ENCODE assay signal across 21 cellular contexts in genomic region chr2:121801916-121802315, GRCh38. TPM values are rescaled to one million over a fixed set of nuclear protein-coding genes. Genes with fewer than 3 reads are reported as not detected.
A peak's percentile ranks its signal among the peaks of the same experiment; 100 is the strongest.
DNase-seq lines count a peak whose midpoint lies in the region; ATAC-seq and TF ChIP-seq lines count a peak whose summit lies in the region.
"Had no signal": no experiment of that assay in that cellular context is flagged by ENCODE, and none has a peak within 500 bp of the region (broad histone marks: within the 10 kb centered on the region; RNA-seq: fewer than 3 reads in every experiment).

No MANE protein-coding gene starts in this region.

- H3K4me2 ChIP-seq in SK-N-SH (no peak overlapping the region), DOHH2 (ENCODE audit: low read length) (no peak overlapping the region), Karpas-422 (ENCODE audit: low read depth, low read length, poor library complexity, severe bottlenecking) (no peak overlapping the region), mesendoderm (ENCODE audit: low read length) (no peak overlapping the region)
- H3K4me2 ChIP-seq: A549; BLaER1 treated with 17β-estradiol and CSF1 and Interleukin-3, amounts not matched to agents 10 nM and 100 nM had no signal

- H3K4me1 Mint-ChIP-seq in endothelial cell (ENCODE audit: unreplicated experiment): peaks cover 35% of the 10 kb centered on the region

- H4K5ac ChIP-seq in mesendoderm (ENCODE audit: low read length): no peak overlapping the region

- no peak overlapping the region for H2BK5ac ChIP-seq in mesendoderm (ENCODE audit: low read length)

- POLR2A ChIA-PET in SK-N-SH (lab: Yijun Ruan, JAX): no interaction called here

- H3K9me3 ChIP-seq in SK-N-SH: 0 out of 2 replicates have a peak, but pooled peaks cover 7% of the 10 kb centered on the region
- H3K9me3 ChIP-seq in DOHH2 (ENCODE audit: control insufficient read depth, insufficient read depth, low read length): peaks cover 13% of the 10 kb centered on the region
- peaks cover 5% of the 10 kb centered on the region; the same call in 1 of the 2 replicates for H3K9me3 ChIP-seq in Karpas-422 (ENCODE audit: low read length)

- H3K4me3 ChIP-seq in SK-N-SH (ENCODE audit: low read depth in 2 of 2, low read length in 1 of 2) (no peak overlapping the region), DOHH2 (ENCODE audit: low read length) (no peak overlapping the region), Karpas-422 (ENCODE audit: low read length) (no peak overlapping the region), mesendoderm (ENCODE audit: low read length) (no peak overlapping the region)
- H3K4me3 ChIP-seq: A549; BLaER1 treated with 17β-estradiol and CSF1 and Interleukin-3, amounts not matched to agents 10 nM and 100 nM; GM12878 had no signal

- ATAC-seq in SK-N-SH treated with all-trans-retinoic acid at 6 μM for 48 hours: no peak
- ATAC-seq: A549; CD8-positive, alpha-beta T cell; GM12878 had no signal

- no peaks in the 10 kb centered on the region for H4K20me1 ChIP-seq in SK-N-SH (ENCODE audit: insufficient read depth)
- no peaks in the 10 kb centered on the region for H4K20me1 ChIP-seq in DOHH2 (ENCODE audit: control insufficient read depth, insufficient read depth, low read depth, low read length)
- no peaks in the 10 kb centered on the region for H4K20me1 ChIP-seq in Karpas-422 (ENCODE audit: insufficient read depth, low read depth, low read length)
- H4K20me1 ChIP-seq: BLaER1 treated with 17β-estradiol and CSF1 and Interleukin-3, amounts not matched to agents 10 nM and 100 nM had no signal

- TF ChIP-seq CTCF in SK-N-SH (IDR thresholded peaks at IDR 0.05) (no peak), DOHH2 (IDR thresholded peaks at IDR 0.05; ENCODE audit: low read depth, low read length, poor library complexity, severe bottlenecking) (no peak), endothelial cell (IDR thresholded peaks at IDR 0.05; ENCODE audit: unreplicated experiment) (no peak)

- 3% methylated on average over 2 of the region's 2 CpGs for WGBS in SK-N-SH (ENCODE audit: low lambda C conversion rate)
- no CpG with 5 or more reads among the region's 2 CpGs for WGBS in mesendoderm (ENCODE audit: extremely low coverage, insufficient coverage, low lambda C conversion rate)

- H3K9me2 ChIP-seq in SK-N-SH (no peaks in the 10 kb centered on the region), DOHH2 (replicated peaks; ENCODE audit: control insufficient read depth, low read length) (no peaks in the 10 kb centered on the region), Karpas-422 (replicated peaks; ENCODE audit: insufficient read depth, low read length) (no peaks in the 10 kb centered on the region)

- DNase-seq in SK-N-SH: no peak
- peak; percentile 49 for DNase-seq in Karpas-422
- no peak for DNase-seq in endothelial cell (ENCODE audit: low spot score)
- no peak for DNase-seq in stimulated activated CD4-positive, alpha-beta T cell treated with anti-CD3 and anti-CD28 coated beads, Interleukin-4, amount 100 ng/mL, for 24 hours
- DNase-seq in mesendoderm: no peak
- DNase-seq: AML-193; Caco-2; Calu3; CD4-positive, alpha-beta T cell; CD8-positive, alpha-beta T cell; DMS79 treated with DMSO at 0.1 percent for 48 hours; EL; GDM1 had no signal

- H2AK5ac ChIP-seq in mesendoderm (ENCODE audit: low read length): no peak overlapping the region

- H3K23ac ChIP-seq in mesendoderm (ENCODE audit: low read length): no peak overlapping the region

- no peaks in the 10 kb centered on the region for H3K27me3 ChIP-seq in SK-N-SH (ENCODE audit: insufficient read depth)
- no peaks in the 10 kb centered on the region for H3K27me3 ChIP-seq in DOHH2 (ENCODE audit: control insufficient read depth, low read length)
- no peaks in the 10 kb centered on the region for H3K27me3 ChIP-seq in Karpas-422 (ENCODE audit: low read length)
- H3K27me3 ChIP-seq in mesendoderm (ENCODE audit: insufficient read depth, low read length, poor library complexity): no peaks in the 10 kb centered on the region
- H3K27me3 ChIP-seq: BLaER1 treated with 17β-estradiol and CSF1 and Interleukin-3, amounts not matched to agents 10 nM and 100 nM had no signal

- H3K4ac ChIP-seq in mesendoderm (ENCODE audit: low read depth, low read length): no peak overlapping the region

- no peak overlapping the region for H2AFZ ChIP-seq in SK-N-SH (ENCODE audit: low read depth)
- H2AFZ ChIP-seq in Karpas-422 (ENCODE audit: low read length): no peak overlapping the region

- H3K56ac ChIP-seq in mesendoderm (ENCODE audit: low read length): no peak overlapping the region

- peaks cover 7% of the 10 kb centered on the region for H3K9me3 Mint-ChIP-seq in endothelial cell (ENCODE audit: unreplicated experiment)

- H3K18ac ChIP-seq in mesendoderm (ENCODE audit: low read length): no peak overlapping the region

- no peak overlapping the region for H4K8ac ChIP-seq in mesendoderm (ENCODE audit: low read depth, low read length)

- TF ChIP-seq EP300 in SK-N-SH (IDR thresholded peaks at IDR 0.05; ENCODE audit: borderline replicate concordance in 1 of 2, low read depth in 1 of 2, low read length in 1 of 2): no peak

- H3K36me3 Mint-ChIP-seq in endothelial cell (ENCODE audit: low read depth, unreplicated experiment): no peaks in the 10 kb centered on the region
- H3K36me3 Mint-ChIP-seq: CD8-positive, alpha-beta T cell had no signal

- H3F3A ChIP-seq in SK-N-SH (replicated peaks; ENCODE audit: insufficient read depth): peaks cover 3% of the 10 kb centered on the region
- H3F3A ChIP-seq in DOHH2 (ENCODE audit: control insufficient read depth, insufficient read depth): peaks cover 20% of the 10 kb centered on the region

- H3K79me2 ChIP-seq in SK-N-SH (ENCODE audit: insufficient read depth): no peaks in the 10 kb centered on the region
- H3K79me2 ChIP-seq in DOHH2 (ENCODE audit: control insufficient read depth, low read length): no peaks in the 10 kb centered on the region
- no peaks in the 10 kb centered on the region for H3K79me2 ChIP-seq in Karpas-422 (ENCODE audit: low read length)
- H3K79me2 ChIP-seq in mesendoderm (ENCODE audit: control insufficient read depth, insufficient read depth, low read length): no peaks in the 10 kb centered on the region

- TF ChIP-seq RAD21 in SK-N-SH (IDR thresholded peaks at IDR 0.05; ENCODE audit: low read length): no peak

- no peak overlapping the region for H3K27ac ChIP-seq in SK-N-SH (ENCODE audit: low read depth in 2 of 2, low read length in 1 of 2)
- H3K27ac ChIP-seq in DOHH2 (ENCODE audit: low read depth, low read length): peak overlapping the region; percentile 99
- no peak overlapping the region for H3K27ac ChIP-seq in Karpas-422 (ENCODE audit: low read length)
- H3K27ac ChIP-seq in mesendoderm (ENCODE audit: low read depth, low read length): no peak overlapping the region
- H3K27ac ChIP-seq: 22Rv1; A549; BLaER1 treated with 17β-estradiol and CSF1 and Interleukin-3, amounts not matched to agents 10 nM and 100 nM; C4-2B had no signal

- peaks cover 7% of the 10 kb centered on the region for H3K27me3 Mint-ChIP-seq in endothelial cell (ENCODE audit: unreplicated experiment)

- no peaks in the 10 kb centered on the region for H3K36me3 ChIP-seq in SK-N-SH (replicated peaks in 1 of 2; ENCODE audit: control insufficient read depth in 1 of 2, insufficient read depth in 2 of 2, low read length in 1 of 2)
- peaks cover 6% of the 10 kb centered on the region; the same call in 1 of the 2 replicates for H3K36me3 ChIP-seq in DOHH2 (ENCODE audit: control insufficient read depth, low read length)
- no peaks in the 10 kb centered on the region; the same call in 1 of the 2 replicates for H3K36me3 ChIP-seq in Karpas-422 (ENCODE audit: insufficient read depth, low read length)
- H3K36me3 ChIP-seq in mesendoderm (ENCODE audit: control insufficient read depth, insufficient read depth, low read length): no peaks in the 10 kb centered on the region
- H3K36me3 ChIP-seq: BLaER1 treated with 17β-estradiol and CSF1 and Interleukin-3, amounts not matched to agents 10 nM and 100 nM had no signal

- no peak overlapping the region for H3K9ac ChIP-seq in SK-N-SH
- H3K9ac ChIP-seq in Karpas-422 (ENCODE audit: low read length): no peak overlapping the region
- no peak overlapping the region for H3K9ac ChIP-seq in mesendoderm (ENCODE audit: low read length)
- H3K9ac ChIP-seq: BLaER1 treated with 17β-estradiol and CSF1 and Interleukin-3, amounts not matched to agents 10 nM and 100 nM had no signal

- H2BK120ac ChIP-seq in mesendoderm (ENCODE audit: low read depth, low read length): no peak overlapping the region

- no peaks in the 10 kb centered on the region for H3K79me1 ChIP-seq in mesendoderm (ENCODE audit: low read length)

- H2BK15ac ChIP-seq in mesendoderm (replicated peaks; ENCODE audit: low read depth): no peak overlapping the region

- peaks cover 0 to 2% of the 10 kb centered on the region in 2 experiments; a peak in 2 of 4 replicates for H3K4me1 ChIP-seq in SK-N-SH (ENCODE audit: control insufficient read depth in 1 of 2, insufficient read depth in 2 of 2, low read depth in 1 of 2, low read length in 1 of 2)
- H3K4me1 ChIP-seq in DOHH2 (ENCODE audit: control insufficient read depth, low read length): peaks cover 44% of the 10 kb centered on the region
- peaks cover 32% of the 10 kb centered on the region for H3K4me1 ChIP-seq in Karpas-422 (ENCODE audit: low read length)
- H3K4me1 ChIP-seq in mesendoderm (ENCODE audit: control insufficient read depth, low read depth, low read length): no peaks in the 10 kb centered on the region
- H3K4me1 ChIP-seq: A549, Caco-2 had no signal

- peak overlapping the region; percentile 7 for H3K27ac Mint-ChIP-seq in endothelial cell (ENCODE audit: unreplicated experiment)
- H3K27ac Mint-ChIP-seq: B cell; CD4-positive, alpha-beta T cell; CD8-positive, alpha-beta T cell had no signal

- CTCF ChIA-PET in SK-N-SH (lab: Yijun Ruan, JAX): no interaction called here

- no peak overlapping the region for H3K4me3 Mint-ChIP-seq in endothelial cell (ENCODE audit: unreplicated experiment)
- H3K4me3 Mint-ChIP-seq: B cell; CD4-positive, alpha-beta T cell; CD8-positive, alpha-beta T cell had no signal

TF ChIP-seq in SK-N-SH treated with all-trans-retinoic acid at 6 μM for 48 hours, 23 proteins besides CTCF, POLR2A, EP300 and RAD21:
- no peak for TF ChIP-seq TOX (CRISPR knock-in tag; IDR thresholded peaks at IDR 0.05; ENCODE audit: borderline replicate concordance)
- TF ChIP-seq ZFP30 (CRISPR knock-in tag; IDR thresholded peaks at IDR 0.05): peak; percentile 83
TF ChIP-seq in SK-N-SH treated with all-trans-retinoic acid at 6 μM for 48 hours: peak in this region for 1.

RNA-seq across cellular contexts. Expression of gene TSN, which starts 46.5 kb away (rescaled TPM):
- polyA plus RNA-seq in SK-N-SH (2012; rRNA removed): 26.1 and 35.1 TPM in 2 replicates
- polyA plus RNA-seq in SK-N-SH (2012; cell fraction: cytosol; rRNA removed): 36.5 and 40.7 TPM in 2 replicates
- 12.2 and 16.9 TPM in 2 replicates for polyA plus RNA-seq in SK-N-SH (2012; cell fraction: nucleus; rRNA removed)
- total RNA-seq in Karpas-422 (2014; rRNA removed; shearing (Covaris generic); ENCODE audit: low replicate concordance): 43.6 and 45.4 TPM in 2 replicates
- total RNA-seq in endothelial cell (ENCODE audit: unreplicated experiment): 264 TPM
- 55.0 TPM for polyA plus RNA-seq in mesendoderm (2013, experiment 1 of 2)
- 56.2 TPM for polyA plus RNA-seq in mesendoderm (2013, experiment 2 of 2)
